Comparison of ENCODE assay signal across 1 cellular context in the genomic region with DNA sequence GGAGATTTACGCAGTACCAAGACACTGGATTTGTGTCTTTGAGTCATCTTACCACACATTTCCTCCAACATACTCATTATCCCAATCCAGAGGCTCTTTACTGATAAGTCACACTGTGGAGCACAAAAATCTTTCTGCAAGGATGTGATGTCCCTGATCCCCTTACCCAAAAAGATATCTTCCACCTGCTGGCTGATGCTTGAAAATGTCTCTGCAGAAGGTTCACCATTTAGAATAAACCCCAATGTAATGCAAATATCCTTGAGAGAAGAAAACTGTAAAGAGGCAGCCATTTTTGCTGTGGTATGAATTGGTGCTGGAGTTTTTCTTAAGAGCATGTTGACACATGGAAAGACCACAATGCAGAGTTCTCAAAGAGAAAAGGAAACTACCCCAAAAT.
TF ChIP-seq lines count a peak whose summit lies in the region.

No MANE protein-coding gene starts in this region.

TF ChIP-seq in GM23338, 12 proteins besides CTCF, POLR2A, EP300 and RAD21 (continued from another document):
- TF ChIP-seq, protein P1, sequence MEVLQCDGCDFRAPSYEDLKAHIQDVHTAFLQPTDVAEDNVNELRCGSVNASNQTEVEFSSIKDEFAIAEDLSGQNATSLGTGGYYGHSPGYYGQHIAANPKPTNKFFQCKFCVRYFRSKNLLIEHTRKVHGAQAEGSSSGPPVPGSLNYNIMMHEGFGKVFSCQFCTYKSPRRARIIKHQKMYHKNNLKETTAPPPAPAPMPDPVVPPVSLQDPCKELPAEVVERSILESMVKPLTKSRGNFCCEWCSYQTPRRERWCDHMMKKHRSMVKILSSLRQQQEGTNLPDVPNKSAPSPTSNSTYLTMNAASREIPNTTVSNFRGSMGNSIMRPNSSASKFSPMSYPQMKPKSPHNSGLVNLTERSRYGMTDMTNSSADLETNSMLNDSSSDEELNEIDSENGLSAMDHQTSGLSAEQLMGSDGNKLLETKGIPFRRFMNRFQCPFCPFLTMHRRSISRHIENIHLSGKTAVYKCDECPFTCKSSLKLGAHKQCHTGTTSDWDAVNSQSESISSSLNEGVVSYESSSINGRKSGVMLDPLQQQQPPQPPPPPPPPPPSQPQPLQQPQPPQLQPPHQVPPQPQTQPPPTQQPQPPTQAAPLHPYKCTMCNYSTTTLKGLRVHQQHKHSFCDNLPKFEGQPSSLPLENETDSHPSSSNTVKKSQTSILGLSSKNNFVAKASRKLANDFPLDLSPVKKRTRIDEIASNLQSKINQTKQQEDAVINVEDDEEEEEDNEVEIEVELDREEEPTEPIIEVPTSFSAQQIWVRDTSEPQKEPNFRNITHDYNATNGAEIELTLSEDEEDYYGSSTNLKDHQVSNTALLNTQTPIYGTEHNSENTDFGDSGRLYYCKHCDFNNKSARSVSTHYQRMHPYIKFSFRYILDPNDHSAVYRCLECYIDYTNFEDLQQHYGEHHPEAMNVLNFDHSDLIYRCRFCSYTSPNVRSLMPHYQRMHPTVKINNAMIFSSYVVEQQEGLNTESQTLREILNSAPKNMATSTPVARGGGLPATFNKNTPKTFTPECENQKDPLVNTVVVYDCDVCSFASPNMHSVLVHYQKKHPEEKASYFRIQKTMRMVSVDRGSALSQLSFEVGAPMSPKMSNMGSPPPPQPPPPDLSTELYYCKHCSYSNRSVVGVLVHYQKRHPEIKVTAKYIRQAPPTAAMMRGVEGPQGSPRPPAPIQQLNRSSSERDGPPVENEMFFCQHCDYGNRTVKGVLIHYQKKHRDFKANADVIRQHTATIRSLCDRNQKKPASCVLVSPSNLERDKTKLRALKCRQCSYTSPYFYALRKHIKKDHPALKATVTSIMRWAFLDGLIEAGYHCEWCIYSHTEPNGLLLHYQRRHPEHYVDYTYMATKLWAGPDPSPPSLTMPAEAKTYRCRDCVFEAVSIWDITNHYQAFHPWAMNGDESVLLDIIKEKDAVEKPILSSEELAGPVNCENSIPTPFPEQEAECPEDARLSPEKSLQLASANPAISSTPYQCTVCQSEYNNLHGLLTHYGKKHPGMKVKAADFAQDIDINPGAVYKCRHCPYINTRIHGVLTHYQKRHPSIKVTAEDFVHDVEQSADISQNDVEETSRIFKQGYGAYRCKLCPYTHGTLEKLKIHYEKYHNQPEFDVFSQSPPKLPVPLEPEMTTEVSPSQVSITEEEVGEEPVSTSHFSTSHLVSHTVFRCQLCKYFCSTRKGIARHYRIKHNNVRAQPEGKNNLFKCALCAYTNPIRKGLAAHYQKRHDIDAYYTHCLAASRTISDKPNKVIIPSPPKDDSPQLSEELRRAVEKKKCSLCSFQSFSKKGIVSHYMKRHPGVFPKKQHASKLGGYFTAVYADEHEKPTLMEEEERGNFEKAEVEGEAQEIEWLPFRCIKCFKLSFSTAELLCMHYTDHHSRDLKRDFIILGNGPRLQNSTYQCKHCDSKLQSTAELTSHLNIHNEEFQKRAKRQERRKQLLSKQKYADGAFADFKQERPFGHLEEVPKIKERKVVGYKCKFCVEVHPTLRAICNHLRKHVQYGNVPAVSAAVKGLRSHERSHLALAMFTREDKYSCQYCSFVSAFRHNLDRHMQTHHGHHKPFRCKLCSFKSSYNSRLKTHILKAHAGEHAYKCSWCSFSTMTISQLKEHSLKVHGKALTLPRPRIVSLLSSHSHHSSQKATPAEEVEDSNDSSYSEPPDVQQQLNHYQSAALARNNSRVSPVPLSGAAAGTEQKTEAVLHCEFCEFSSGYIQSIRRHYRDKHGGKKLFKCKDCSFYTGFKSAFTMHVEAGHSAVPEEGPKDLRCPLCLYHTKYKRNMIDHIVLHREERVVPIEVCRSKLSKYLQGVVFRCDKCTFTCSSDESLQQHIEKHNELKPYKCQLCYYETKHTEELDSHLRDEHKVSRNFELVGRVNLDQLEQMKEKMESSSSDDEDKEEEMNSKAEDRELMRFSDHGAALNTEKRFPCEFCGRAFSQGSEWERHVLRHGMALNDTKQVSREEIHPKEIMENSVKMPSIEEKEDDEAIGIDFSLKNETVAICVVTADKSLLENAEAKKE (CRISPR knock-in tag; IDR thresholded peaks at IDR 0.05) = no peak
- TF ChIP-seq POLR2AphosphoS5 (IDR thresholded peaks at IDR 0.05; ENCODE audit: low read depth) (no peak), NANOG (IDR thresholded peaks at IDR 0.05; ENCODE audit: borderline replicate concordance) (no peak), ZNF114 (CRISPR knock-in tag; IDR thresholded peaks at IDR 0.05) (no peak), EZH2phosphoT487 (IDR thresholded peaks at IDR 0.05; ENCODE audit: unreplicated experiment) (no peak), CREB1 (CRISPR knock-in tag; IDR thresholded peaks at IDR 0.05; ENCODE audit: low read depth) (no peak), JUNB (IDR thresholded peaks at IDR 0.05; ENCODE audit: unreplicated experiment) (no peak), STAT1 (IDR thresholded peaks at IDR 0.05; ENCODE audit: unreplicated experiment) (no peak), ZNF331 (CRISPR knock-in tag; IDR thresholded peaks at IDR 0.05; ENCODE audit: low read depth) (no peak)
- TF ChIP-seq, protein P2, sequence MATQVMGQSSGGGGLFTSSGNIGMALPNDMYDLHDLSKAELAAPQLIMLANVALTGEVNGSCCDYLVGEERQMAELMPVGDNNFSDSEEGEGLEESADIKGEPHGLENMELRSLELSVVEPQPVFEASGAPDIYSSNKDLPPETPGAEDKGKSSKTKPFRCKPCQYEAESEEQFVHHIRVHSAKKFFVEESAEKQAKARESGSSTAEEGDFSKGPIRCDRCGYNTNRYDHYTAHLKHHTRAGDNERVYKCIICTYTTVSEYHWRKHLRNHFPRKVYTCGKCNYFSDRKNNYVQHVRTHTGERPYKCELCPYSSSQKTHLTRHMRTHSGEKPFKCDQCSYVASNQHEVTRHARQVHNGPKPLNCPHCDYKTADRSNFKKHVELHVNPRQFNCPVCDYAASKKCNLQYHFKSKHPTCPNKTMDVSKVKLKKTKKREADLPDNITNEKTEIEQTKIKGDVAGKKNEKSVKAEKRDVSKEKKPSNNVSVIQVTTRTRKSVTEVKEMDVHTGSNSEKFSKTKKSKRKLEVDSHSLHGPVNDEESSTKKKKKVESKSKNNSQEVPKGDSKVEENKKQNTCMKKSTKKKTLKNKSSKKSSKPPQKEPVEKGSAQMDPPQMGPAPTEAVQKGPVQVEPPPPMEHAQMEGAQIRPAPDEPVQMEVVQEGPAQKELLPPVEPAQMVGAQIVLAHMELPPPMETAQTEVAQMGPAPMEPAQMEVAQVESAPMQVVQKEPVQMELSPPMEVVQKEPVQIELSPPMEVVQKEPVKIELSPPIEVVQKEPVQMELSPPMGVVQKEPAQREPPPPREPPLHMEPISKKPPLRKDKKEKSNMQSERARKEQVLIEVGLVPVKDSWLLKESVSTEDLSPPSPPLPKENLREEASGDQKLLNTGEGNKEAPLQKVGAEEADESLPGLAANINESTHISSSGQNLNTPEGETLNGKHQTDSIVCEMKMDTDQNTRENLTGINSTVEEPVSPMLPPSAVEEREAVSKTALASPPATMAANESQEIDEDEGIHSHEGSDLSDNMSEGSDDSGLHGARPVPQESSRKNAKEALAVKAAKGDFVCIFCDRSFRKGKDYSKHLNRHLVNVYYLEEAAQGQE (IDR thresholded peaks at IDR 0.05; ENCODE audit: unreplicated experiment) = no peak
